ENCODE assay signal across 19 cellular contexts in the genomic region with DNA sequence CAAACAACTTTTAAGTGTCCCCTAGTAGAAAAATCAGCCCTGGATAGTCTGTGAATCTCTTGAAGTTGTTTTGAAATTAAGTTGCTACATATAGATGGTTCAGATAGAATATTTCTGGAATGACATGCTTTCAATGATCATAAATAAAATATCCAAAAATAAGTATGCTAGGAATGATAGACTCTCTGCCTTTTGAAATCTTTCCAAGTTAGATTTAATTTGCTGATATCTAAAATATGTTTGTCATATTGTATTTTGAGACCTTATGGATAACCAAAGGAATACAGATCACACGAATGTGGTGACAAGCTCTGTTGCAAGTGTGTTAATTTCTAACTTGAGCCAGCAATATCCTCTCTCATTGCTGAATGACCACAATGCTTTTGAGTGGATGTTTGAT.
DNase-seq lines count a peak whose midpoint lies in the region; ATAC-seq and TF ChIP-seq lines count a peak whose summit lies in the region.
"Had no signal": no experiment of that assay in that cellular context is flagged by ENCODE, and none has a peak within 500 bp of the region (broad histone marks: within the 10 kb centered on the region; RNA-seq: fewer than 3 reads in every experiment).

No MANE protein-coding gene starts in this region.

- H3K27me3 ChIP-seq in RWPE2 (ENCODE audit: insufficient read depth, poor library complexity, severe bottlenecking) (no peaks in the 10 kb centered on the region), foreskin keratinocyte (no peaks in the 10 kb centered on the region), tibial artery (no peaks in the 10 kb centered on the region)
- no peaks in the 10 kb centered on the region for H3K27me3 ChIP-seq in naive thymus-derived CD4-positive, alpha-beta T cell (ENCODE audit: control insufficient read depth in 2 of 2, insufficient read depth in 2 of 2, low read length in 2 of 2)
- H3K27me3 ChIP-seq: BLaER1 had no signal

- no peak overlapping the region for H3K4me3 ChIP-seq in RWPE2 (ENCODE audit: severe bottlenecking)
- H3K4me3 ChIP-seq in naive thymus-derived CD4-positive, alpha-beta T cell (ENCODE audit: low read length), result no peak overlapping the region
- no peak overlapping the region for H3K4me3 ChIP-seq in tibial artery
- H3K4me3 ChIP-seq: BLaER1 had no signal

- no peaks in the 10 kb centered on the region for H3K27me3 Mint-ChIP-seq in naive thymus-derived CD4-positive, alpha-beta T cell
- H3K27me3 Mint-ChIP-seq: CD4-positive, alpha-beta T cell had no signal

- H3K27ac Mint-ChIP-seq in naive thymus-derived CD4-positive, alpha-beta T cell, result no peak overlapping the region
- H3K27ac Mint-ChIP-seq: CD4-positive, alpha-beta T cell had no signal

- intact Hi-C loops in naive thymus-derived CD4-positive, alpha-beta T cell (cut with micrococcal nuclease), result no loop called here
- intact Hi-C loops in tibial artery (cut with DNase I; ENCODE audit: low total_unique reads), result no loop called here

- TF ChIP-seq CTCF in RWPE2 (IDR thresholded peaks at IDR 0.05; ENCODE audit: poor library complexity, severe bottlenecking) (no peak), foreskin keratinocyte (conservative IDR thresholded peaks at IDR 0.05) (no peak), tibial artery (IDR thresholded peaks at IDR 0.05) (no peak)

- H3K36me3 Mint-ChIP-seq in naive thymus-derived CD4-positive, alpha-beta T cell, result no peaks in the 10 kb centered on the region

- H3K36me3 ChIP-seq in RWPE2 (ENCODE audit: low read depth) (no peaks in the 10 kb centered on the region), tibial artery (no peaks in the 10 kb centered on the region)
- H3K36me3 ChIP-seq in naive thymus-derived CD4-positive, alpha-beta T cell (ENCODE audit: control insufficient read depth in 2 of 3, insufficient read depth in 3 of 3, low read length in 3 of 3), result no peaks in the 10 kb centered on the region
- H3K36me3 ChIP-seq: BLaER1 had no signal

- peaks cover 0 to 6% (median 0%) of the 10 kb centered on the region in 11 donors for H3K9me3 Mint-ChIP-seq in naive thymus-derived CD4-positive, alpha-beta T cell
- H3K9me3 Mint-ChIP-seq: CD4-positive, alpha-beta T cell had no signal

- H3K4me1 Mint-ChIP-seq in naive thymus-derived CD4-positive, alpha-beta T cell, result no peaks in the 10 kb centered on the region

- POLR2A ChIA-PET in naive thymus-derived CD4-positive, alpha-beta T cell (lab: Charles Lee), result no interaction called here

- no peak overlapping the region for H3K4me3 Mint-ChIP-seq in naive thymus-derived CD4-positive, alpha-beta T cell
- H3K4me3 Mint-ChIP-seq: CD4-positive, alpha-beta T cell had no signal

- H3K27ac ChIP-seq in RWPE2 (ENCODE audit: poor library complexity, severe bottlenecking) (peak overlapping the region; percentile 93), foreskin keratinocyte (peak overlapping the region; percentile 72), tibial artery (no peak overlapping the region)
- no peak overlapping the region for H3K27ac ChIP-seq in naive thymus-derived CD4-positive, alpha-beta T cell (ENCODE audit: low read depth, low read length)
- H3K27ac ChIP-seq: BLaER1 had no signal

- CTCF ChIA-PET in naive thymus-derived CD4-positive, alpha-beta T cell (lab: Charles Lee), result no interaction called here

- no peak for ATAC-seq in RWPE2 (ENCODE audit: low read depth)
- ATAC-seq in foreskin keratinocyte, result no peak
- ATAC-seq in naive thymus-derived CD4-positive, alpha-beta T cell, result no peak

- H3K4me1 ChIP-seq in RWPE2 (ENCODE audit: insufficient read depth, poor library complexity, severe bottlenecking) (peaks cover 43% of the 10 kb centered on the region), foreskin keratinocyte (peaks cover 60% of the 10 kb centered on the region), tibial artery (peaks cover 0 to 19% (median 4%) of the 10 kb centered on the region in 4 donors)
- no peaks in the 10 kb centered on the region for H3K4me1 ChIP-seq in naive thymus-derived CD4-positive, alpha-beta T cell (ENCODE audit: control insufficient read depth in 2 of 2, insufficient read depth in 2 of 2, low read length in 2 of 2)
- H3K4me1 ChIP-seq: BLaER1 had no signal

- H3K9me3 ChIP-seq in RWPE2 (ENCODE audit: severe bottlenecking) (no peaks in the 10 kb centered on the region), tibial artery (no peaks in the 10 kb centered on the region)
- H3K9me3 ChIP-seq in naive thymus-derived CD4-positive, alpha-beta T cell (ENCODE audit: control insufficient read depth in 2 of 3, low read length in 3 of 3), result no peaks in the 10 kb centered on the region
- H3K9me3 ChIP-seq: BLaER1 had no signal

- DNase-seq in GM03348 (ENCODE audit: low spot score) (peak; percentile 9), RWPE2 (ENCODE audit: low spot score) (no peak), foreskin keratinocyte (no peak), SKM-1 (lab: John Stamatoyannopoulos, UW; ENCODE audit: unreplicated experiment) (no peak), NOMO-1 treated with DMSO at 0.1 percent for 48 hours (lab: John Stamatoyannopoulos, UW; ENCODE audit: unreplicated experiment) (no peak), tibial artery (no peak)
- no peak for DNase-seq in naive thymus-derived CD4-positive, alpha-beta T cell
- DNase-seq: CD4-positive, alpha-beta T cell; COR-L47; DMS79 treated with DMSO at 0.1 percent for 48 hours; Karpas-422; NCI-H1694; NCI-H2081; NCI-H2171 treated with DMSO at 0.1 percent for 48 hours; NCI-H446; NCI-H526; OCI-M1; SHP77 had no signal

Comparison
In these comparisons a context has a peak if more than half of its experiments do, and no peak if none do; other contexts are left out.
1. H3K27ac ChIP-seq: peak in RWPE2 (single experiment) and foreskin keratinocyte (single experiment); none in naive thymus-derived CD4-positive, alpha-beta T cell (single experiment) and tibial artery (0 of 2).